8 cellular contexts compared by ENCODE assay signal in the genomic region with DNA sequence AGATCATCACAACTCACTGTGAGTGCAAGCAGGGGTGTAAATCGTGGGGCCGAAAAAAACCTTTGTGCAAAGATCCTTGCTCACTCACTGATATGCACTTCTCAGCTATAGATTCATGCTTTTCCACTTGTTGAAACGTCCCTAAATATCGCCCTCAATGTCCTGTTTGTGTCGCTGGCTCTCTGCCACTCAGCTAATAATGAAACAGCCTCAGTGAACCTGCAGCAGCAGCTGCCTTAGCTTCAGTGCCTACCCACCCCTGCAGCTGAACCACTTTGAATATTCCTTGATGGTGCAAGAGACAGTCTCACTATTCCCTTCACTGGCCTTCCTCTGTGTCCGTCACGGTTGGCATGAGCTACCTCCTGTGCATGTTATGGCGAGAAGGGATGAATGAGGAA.
DNase-seq lines count a peak whose midpoint lies in the region; TF ChIP-seq lines count a peak whose summit lies in the region.
"Had no signal": no experiment of that assay in that cellular context is flagged by ENCODE, and none has a peak within 500 bp of the region (broad histone marks: within the 10 kb centered on the region; RNA-seq: fewer than 3 reads in every experiment).

No MANE protein-coding gene starts in this region.

- H2BK12ac ChIP-seq in mesenchymal stem cell (ENCODE audit: low read length in 2 of 2), result peak overlapping the region; percentile 7 to 41

- H4K8ac ChIP-seq in mesenchymal stem cell (ENCODE audit: low read length), result peak overlapping the region; percentile 24

- H2BK5ac ChIP-seq in mesenchymal stem cell (ENCODE audit: low read depth, low read length, poor library complexity, severe bottlenecking), result no peak overlapping the region

- H2BK120ac ChIP-seq in mesenchymal stem cell (ENCODE audit: low read depth, low read length), result peak overlapping the region; percentile 55

- no peak for TF ChIP-seq CTCF in tibial artery (IDR thresholded peaks at IDR 0.05)

- H4K91ac ChIP-seq in mesenchymal stem cell (ENCODE audit: low read length), result peak overlapping the region; percentile 3

- no peak overlapping the region for H3K23ac ChIP-seq in mesenchymal stem cell (ENCODE audit: low read length in 2 of 2)

- peak overlapping the region; percentile 58 for H2AK5ac ChIP-seq in mesenchymal stem cell (ENCODE audit: low read length, severe bottlenecking)

- H3K4me1 ChIP-seq in mesenchymal stem cell (ENCODE audit: control insufficient read depth, insufficient read depth, low read depth, low read length) (peaks cover 24% of the 10 kb centered on the region), tibial artery (peaks cover 0 to 67% (median 39%) of the 10 kb centered on the region in 4 donors)

- WGBS in mesenchymal stem cell, result 80% methylated on average over 8 of the region's 8 CpGs

- peaks cover 13% of the 10 kb centered on the region for H3K79me1 ChIP-seq in mesenchymal stem cell (replicated peaks; ENCODE audit: low read length, poor library complexity, severe bottlenecking)

- H3K4me2 ChIP-seq in mesenchymal stem cell (ENCODE audit: low read length, poor library complexity, severe bottlenecking), result no peak overlapping the region

- H2BK15ac ChIP-seq in mesenchymal stem cell (ENCODE audit: low read depth, poor library complexity, severe bottlenecking), result no peak overlapping the region

- H3K9ac ChIP-seq in mesenchymal stem cell (ENCODE audit: low read length), result peak overlapping the region; percentile 87

- H3K14ac ChIP-seq in mesenchymal stem cell (ENCODE audit: low read length in 2 of 2), result no peak overlapping the region

- peak overlapping the region; percentile 19 to 36 for H3K4ac ChIP-seq in mesenchymal stem cell (ENCODE audit: low read depth in 1 of 2, low read length in 2 of 2)

- H3K18ac ChIP-seq in mesenchymal stem cell (ENCODE audit: low read depth in 1 of 2, low read length in 2 of 2), result peak overlapping the region; percentile 14 to 17

- peak overlapping the region in 1 of 2 experiments; percentile 76 for H3K4me3 ChIP-seq in mesenchymal stem cell (ENCODE audit: insufficient read depth in 1 of 2, low read depth in 1 of 2, low read length in 2 of 2)
- H3K4me3 ChIP-seq in tibial artery, result peak overlapping the region; percentile 0 to 11

- intact Hi-C loops in tibial artery (cut with DNase I; ENCODE audit: low total_unique reads), result no loop called here

- H2AFZ ChIP-seq in mesenchymal stem cell (ENCODE audit: low read depth, low read length), result no peak overlapping the region

- H3K27me3 ChIP-seq in mesenchymal stem cell (ENCODE audit: control insufficient read depth in 1 of 2, insufficient read depth in 1 of 2, low read length in 2 of 2) (no peaks in the 10 kb centered on the region), tibial artery (no peaks in the 10 kb centered on the region)

- H3K36me3 ChIP-seq in mesenchymal stem cell (ENCODE audit: control insufficient read depth in 1 of 2, insufficient read depth in 2 of 2, low read depth in 1 of 2, low read length in 2 of 2) (peaks cover 3 to 23% of the 10 kb centered on the region in 2 experiments), tibial artery (peaks cover 0 to 6% (median 2%) of the 10 kb centered on the region in 3 donors)

- H3K27ac ChIP-seq in mesenchymal stem cell (ENCODE audit: low read length, poor library complexity, severe bottlenecking) (peak overlapping the region; percentile 89), tibial artery (peak overlapping the region; percentile 82 to 86)

- DNase-seq in NCI-H345 treated with DMSO at 0.1 percent for 48 hours (lab: John Stamatoyannopoulos, UW; ENCODE audit: unreplicated experiment), result peak; percentile 90
- DNase-seq in dermis blood vessel endothelial cell, result peak; percentile 60
- peak; percentile 70 for DNase-seq in mesenchymal stem cell
- peak in 1 of 2 donors; percentile 33 for DNase-seq in tibial artery
- DNase-seq in stimulated activated CD4-positive, alpha-beta T cell treated with anti-CD3 and anti-CD28 coated beads, Interleukin-12 subunit alpha, Interleukin-12 subunit beta, amount 100 ng/mL, for 4 hours, result no peak
- DNase-seq in cerebellar nuclear complex (lab: John Stamatoyannopoulos, UW), result no peak
- DNase-seq in D341Med (ENCODE audit: low spot score), result no peak
- DNase-seq: activated CD4-positive, CD25-positive, alpha-beta regulatory T cell treated with anti-CD3 and anti-CD28 coated beads, Interleukin-2, amount 50 U/mL, for 72 hours had no signal

- H3K9me3 ChIP-seq in mesenchymal stem cell (ENCODE audit: control insufficient read depth, low read length) (peaks cover 17% of the 10 kb centered on the region), tibial artery (no peaks in the 10 kb centered on the region)

Comparison
In these comparisons a context has a peak if more than half of its experiments do, and no peak if none do; other contexts are left out.
1. DNase-seq: peak in NCI-H345 treated with DMSO at 0.1 percent for 48 hours (single experiment), dermis blood vessel endothelial cell (single experiment) and mesenchymal stem cell (single experiment); none in stimulated activated CD4-positive, alpha-beta T cell treated with anti-CD3 and anti-CD28 coated beads, Interleukin-12 subunit alpha, Interleukin-12 subunit beta, amount 100 ng/mL, for 4 hours (single experiment), cerebellar nuclear complex (0 of 2) and D341Med (single experiment).